ENCODE assay signal across 15 cellular contexts in the genomic region with DNA sequence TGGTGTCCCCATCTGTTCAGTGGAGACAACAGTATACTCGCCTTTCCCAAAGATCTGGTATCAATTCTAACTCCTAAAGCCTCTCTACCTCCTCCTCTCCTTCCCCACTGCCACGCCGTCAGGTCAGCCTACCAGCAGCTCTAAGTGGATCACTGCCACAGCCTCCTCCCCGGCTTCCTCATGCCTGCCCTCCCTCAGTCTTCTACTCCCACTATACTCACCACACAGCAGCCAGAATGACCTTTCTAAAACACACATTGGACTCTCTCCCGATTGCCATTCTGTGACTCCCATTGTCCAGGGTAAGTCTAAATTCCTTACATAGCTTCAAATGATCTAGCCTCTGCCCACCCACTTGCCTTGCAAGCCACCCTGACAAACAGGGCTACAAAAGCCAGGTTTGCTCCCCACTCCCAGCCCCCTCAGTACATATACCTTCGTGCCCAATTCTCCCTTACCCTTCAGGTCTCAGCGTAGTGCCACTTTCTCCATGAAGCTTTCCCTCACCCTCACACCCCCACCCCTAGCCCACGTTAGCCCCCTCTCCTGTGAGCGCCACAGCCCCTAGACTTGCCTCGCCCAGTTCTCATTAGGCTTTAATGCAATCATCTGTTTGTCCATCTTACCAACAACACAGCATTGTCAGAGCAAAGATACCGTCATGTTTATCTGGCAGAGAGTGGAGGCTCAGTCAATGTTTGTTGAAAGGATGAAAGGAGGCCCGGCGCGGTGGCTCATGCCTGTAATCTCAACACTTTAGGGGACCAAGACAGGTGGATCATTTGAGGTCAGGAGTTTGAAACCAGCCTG. TPM values are rescaled to one million over a fixed set of nuclear protein-coding genes. Genes with fewer than 3 reads are reported as not detected.
DNase-seq lines count a peak whose midpoint lies in the region; FAIRE-seq and TF ChIP-seq lines count a peak whose summit lies in the region.
"Had no signal": no experiment of that assay in that cellular context is flagged by ENCODE, and none has a peak within 500 bp of the region (broad histone marks: within the 10 kb centered on the region; RNA-seq: fewer than 3 reads in every experiment).

No MANE protein-coding gene starts in this region.

- no peak overlapping the region for H2BK12ac ChIP-seq in H9 (ENCODE audit: insufficient read length, low read depth, low read length)

- H3K9ac ChIP-seq in endothelial cell of umbilical vein (replicated peaks; ENCODE audit: extremely low read depth, insufficient read depth, low read length): no peak overlapping the region
- no peak overlapping the region for H3K9ac ChIP-seq in H9 (ENCODE audit: extremely low read depth, insufficient read length, low read length)

- H3K27me3 ChIP-seq in CD4-positive, alpha-beta memory T cell (ENCODE audit: insufficient read depth, low read length): no peaks in the 10 kb centered on the region
- H3K27me3 ChIP-seq in SJCRH30: no peaks in the 10 kb centered on the region
- no peaks in the 10 kb centered on the region for H3K27me3 ChIP-seq in endothelial cell of umbilical vein (ENCODE audit: control insufficient read depth in 2 of 2, insufficient read depth in 2 of 2, low read length in 2 of 2)
- no peaks in the 10 kb centered on the region for H3K27me3 ChIP-seq in osteoblast (ENCODE audit: insufficient read depth, low read length)
- no peaks in the 10 kb centered on the region for H3K27me3 ChIP-seq in H9 (ENCODE audit: insufficient read depth, low read length)
- H3K27me3 ChIP-seq: BE2C, colonic mucosa, SJSA1, transverse colon had no signal

- no peak overlapping the region for H4K5ac ChIP-seq in H9 (ENCODE audit: insufficient read length, low read depth, low read length)

- CTCF ChIA-PET in CD4-positive, alpha-beta memory T cell (lab: Charles Lee; ENCODE audit: partially characterized antibody): interaction anchor here (1.0 to 26.0 kb wide), 3 partner anchors 11 to 64 kb away, joined by 3 to 550 read pairs (median 3); no protein-coding TSS in a partner anchor
- CTCF ChIA-PET in endothelial cell of umbilical vein (lab: Charles Lee): interaction anchor here (1.2 to 9.0 kb wide), 4 partner anchors 17 to 189 kb away, joined by 3 to 313 read pairs (median 4); partner anchors contain the start of gene UBL7

- H3K79me2 ChIP-seq in endothelial cell of umbilical vein (ENCODE audit: control insufficient read depth, insufficient read depth, low read length) (no peaks in the 10 kb centered on the region), osteoblast (ENCODE audit: insufficient read depth, low read length) (no peaks in the 10 kb centered on the region), H9 (ENCODE audit: insufficient read depth, low read length) (no peaks in the 10 kb centered on the region)

- no peak overlapping the region for H2AK5ac ChIP-seq in H9 (ENCODE audit: insufficient read length, low read length)

- no peak overlapping the region for H3K56ac ChIP-seq in H9 (ENCODE audit: insufficient read length, low read depth, low read length)

- H2AFZ ChIP-seq in endothelial cell of umbilical vein (ENCODE audit: low read depth, low read length) (no peak overlapping the region), osteoblast (ENCODE audit: low read length) (peak overlapping the region; percentile 85), H9 (ENCODE audit: low read length) (no peak overlapping the region)

- no peaks in the 10 kb centered on the region for H3K27me3 Mint-ChIP-seq in CD4-positive, alpha-beta memory T cell
- no peaks in the 10 kb centered on the region for H3K27me3 Mint-ChIP-seq in H9 (ENCODE audit: low read depth)

- no peaks in the 10 kb centered on the region for H3K4me1 Mint-ChIP-seq in CD4-positive, alpha-beta memory T cell
- H3K4me1 Mint-ChIP-seq in H9: peaks cover 10 to 12% of the 10 kb centered on the region in 2 experiments

- no peak overlapping the region; the same call in 1 of the 2 replicates for H3K14ac ChIP-seq in H9 (ENCODE audit: insufficient read depth, low read length)

- POLR2A ChIA-PET in CD4-positive, alpha-beta memory T cell (lab: Charles Lee; ENCODE audit: partially characterized antibody): no interaction called here
- POLR2A ChIA-PET in endothelial cell of umbilical vein (lab: Charles Lee): no interaction called here

- no peaks in the 10 kb centered on the region for H4K20me1 ChIP-seq in endothelial cell of umbilical vein (replicated peaks; ENCODE audit: control insufficient read depth, extremely low read depth, insufficient read depth, low read length)
- no peaks in the 10 kb centered on the region for H4K20me1 ChIP-seq in osteoblast (ENCODE audit: insufficient read depth, low read length)
- no peaks in the 10 kb centered on the region for H4K20me1 ChIP-seq in H9 (ENCODE audit: control insufficient read depth, insufficient read depth, insufficient read length)

- FAIRE-seq in endothelial cell of umbilical vein (lab: Jason Lieb, UNC): peak; percentile 4

- peaks cover 35% of the 10 kb centered on the region for H3K36me3 ChIP-seq in CD4-positive, alpha-beta memory T cell (ENCODE audit: insufficient read depth, low read length)
- H3K36me3 ChIP-seq in SJCRH30: peaks cover 20% of the 10 kb centered on the region
- peaks cover 0 to 7% of the 10 kb centered on the region in 2 experiments for H3K36me3 ChIP-seq in endothelial cell of umbilical vein (ENCODE audit: control insufficient read depth in 2 of 2, extremely low read depth in 1 of 2, insufficient read depth in 2 of 2, low read length in 2 of 2)
- H3K36me3 ChIP-seq in osteoblast (ENCODE audit: insufficient read depth, low read length): peaks cover 11% of the 10 kb centered on the region
- H3K36me3 ChIP-seq: BE2C, colonic mucosa had no signal

- no peak overlapping the region for H2BK5ac ChIP-seq in H9 (ENCODE audit: insufficient read length, low read length)

- H2BK20ac ChIP-seq in H9 (ENCODE audit: low read depth, low read length, poor library complexity, severe bottlenecking): no peak overlapping the region

- no peak overlapping the region for H3K27ac ChIP-seq in CD4-positive, alpha-beta memory T cell (ENCODE audit: low read depth, low read length)
- H3K27ac ChIP-seq in SJCRH30: peak overlapping the region; percentile 68
- no peak overlapping the region for H3K27ac ChIP-seq in endothelial cell of umbilical vein (ENCODE audit: insufficient read depth, low read depth, low read length)
- H3K27ac ChIP-seq in osteoblast (ENCODE audit: low read depth, low read length): peak overlapping the region; percentile 46
- no peak overlapping the region for H3K27ac ChIP-seq in H9 (ENCODE audit: insufficient read length, low read depth, low read length)
- H3K27ac ChIP-seq: colonic mucosa, prostate gland, SJSA1, transverse colon had no signal

- H3T11ph ChIP-seq in H9 (ENCODE audit: low read length): no peak overlapping the region

- H3K4me3 Mint-ChIP-seq in CD4-positive, alpha-beta memory T cell: no peak overlapping the region
- peak overlapping the region in 1 of 2 experiments; percentile 0; a peak in 2 of 5 replicates for H3K4me3 Mint-ChIP-seq in H9

- no peak for TF ChIP-seq POLR2A in endothelial cell of umbilical vein (IDR thresholded peaks at IDR 0.05; ENCODE audit: low read depth, low read length)

- no peaks in the 10 kb centered on the region for H3K4me1 ChIP-seq in CD4-positive, alpha-beta memory T cell (ENCODE audit: insufficient read depth, low read length)
- H3K4me1 ChIP-seq in SJCRH30: peaks cover 25% of the 10 kb centered on the region
- H3K4me1 ChIP-seq in endothelial cell of umbilical vein (ENCODE audit: control insufficient read depth, extremely low read depth, insufficient read depth, low read length): peaks cover 11% of the 10 kb centered on the region
- H3K4me1 ChIP-seq in osteoblast (ENCODE audit: insufficient read depth, low read length): peaks cover 23% of the 10 kb centered on the region
- H3K4me1 ChIP-seq in H9 (ENCODE audit: insufficient read depth, low read length): no peaks in the 10 kb centered on the region
- H3K4me1 ChIP-seq: BE2C, colonic mucosa, prostate gland, transverse colon had no signal

- peaks cover 0 to 2% (median 0%) of the 10 kb centered on the region in 8 donors for H3K9me3 Mint-ChIP-seq in CD4-positive, alpha-beta memory T cell
- no peaks in the 10 kb centered on the region for H3K9me3 Mint-ChIP-seq in H9

- H3K18ac ChIP-seq in H9 (ENCODE audit: insufficient read length, low read depth, low read length): no peak overlapping the region

- WGBS in H9 (ENCODE audit: extremely low coverage, insufficient read length, low lambda C conversion rate): no CpG with 5 or more reads among the region's 14 CpGs

- H3K9me3 ChIP-seq in CD4-positive, alpha-beta memory T cell (ENCODE audit: control insufficient read depth in 1 of 2, low read length in 2 of 2): no peaks in the 10 kb centered on the region
- H3K9me3 ChIP-seq in SJCRH30 (replicated peaks) (no peaks in the 10 kb centered on the region), endothelial cell of umbilical vein (replicated peaks; ENCODE audit: control insufficient read depth, insufficient read depth, low read length) (no peaks in the 10 kb centered on the region), osteoblast (ENCODE audit: low read depth, low read length) (no peaks in the 10 kb centered on the region), H9 (ENCODE audit: control insufficient read depth, low read depth, low read length) (no peaks in the 10 kb centered on the region)
- H3K9me3 ChIP-seq: BE2C, colonic mucosa, prostate gland, SJSA1, transverse colon had no signal

- no peak overlapping the region for H3K4me2 ChIP-seq in endothelial cell of umbilical vein (ENCODE audit: insufficient read depth, low read length)
- H3K4me2 ChIP-seq in osteoblast (ENCODE audit: insufficient read depth, low read length): peak overlapping the region; percentile 42
- H3K4me2 ChIP-seq in H9 (ENCODE audit: insufficient read depth, insufficient read length, low read length): no peak overlapping the region

- H3K27ac Mint-ChIP-seq in CD4-positive, alpha-beta memory T cell: peak overlapping the region in 4 of 7 donors; percentile 3 to 79 (median 30)
- H3K27ac Mint-ChIP-seq in H9: peak overlapping the region in 1 of 3 experiments; percentile 7; a peak in 3 of 7 replicates

- H3K36me3 Mint-ChIP-seq in CD4-positive, alpha-beta memory T cell: peaks cover 29 to 34% of the 10 kb centered on the region in 2 donors
- H3K36me3 Mint-ChIP-seq in H9 (ENCODE audit: insufficient read depth in 1 of 3, low read depth in 3 of 3): peaks cover 5 to 19% (median 18%) of the 10 kb centered on the region in 3 experiments; a peak in 6 of 7 replicates

- H3K4me3 ChIP-seq in CD4-positive, alpha-beta memory T cell (ENCODE audit: low read length in 2 of 2): no peak overlapping the region
- no peak overlapping the region for H3K4me3 ChIP-seq in SJCRH30
- H3K4me3 ChIP-seq in endothelial cell of umbilical vein (replicated peaks in 1 of 3; ENCODE audit: insufficient read depth in 1 of 3, low read depth in 1 of 3, low read length in 3 of 3): no peak overlapping the region
- H3K4me3 ChIP-seq in osteoblast (ENCODE audit: insufficient read depth, low read length): no peak overlapping the region
- H3K4me3 ChIP-seq: colonic mucosa, prostate gland, SJSA1, transverse colon had no signal

- H3K9me1 ChIP-seq in endothelial cell of umbilical vein (replicated peaks; ENCODE audit: control insufficient read depth, extremely low read depth, insufficient read depth, low read length): no peaks in the 10 kb centered on the region

- H4K91ac ChIP-seq in H9 (ENCODE audit: insufficient read length, low read depth, low read length): no peak overlapping the region

- no peak for DNase-seq in CD4-positive, alpha-beta memory T cell
- DNase-seq in SJCRH30 (no peak), endothelial cell of umbilical vein (ENCODE audit: low read depth, low spot score) (peak; percentile 26), osteoblast (ENCODE audit: insufficient read length, low spot score, missing footprints) (peak; percentile 89), NOMO-1 (lab: John Stamatoyannopoulos, UW; ENCODE audit: unreplicated experiment in 2 of 2) (no peak), NCI-H1694 (lab: John Stamatoyannopoulos, UW) (no peak), OCI-M2 (lab: John Stamatoyannopoulos, UW; ENCODE audit: unreplicated experiment) (no peak), H9 (no peak)
- DNase-seq: activated naive CD4-positive, alpha-beta T cell treated with anti-CD3 and anti-CD28 coated beads, Interleukin-2, amount 50 U/mL, for 16 hours; BE2C; colonic mucosa; DND-41; transverse colon had no signal

- H4K8ac ChIP-seq in H9 (replicated peaks; ENCODE audit: insufficient read length, low read depth, low read length): no peak overlapping the region

- no peak overlapping the region for H3K23ac ChIP-seq in H9 (ENCODE audit: insufficient read length, low read depth, low read length)

- dilution Hi-C loops in endothelial cell of umbilical vein (cut with MboI; ENCODE audit: extremely low pct_ligation_motif_present, low sequenced_read_pairs): no loop called here

- BruUV-seq in endothelial cell of umbilical vein (replicated peaks; lab: Mats Ljungman, UMichigan): no TSS peak

- no peak overlapping the region for H3K4ac ChIP-seq in H9 (ENCODE audit: low read depth, low read length)

- TF ChIP-seq CTCF in endothelial cell of umbilical vein (IDR thresholded peaks at IDR 0.05; ENCODE audit: extremely low read depth in 1 of 2, insufficient read depth in 1 of 2, low read depth in 1 of 2, low read length in 2 of 2): no peak
- TF ChIP-seq CTCF in osteoblast (IDR thresholded peaks at IDR 0.05; ENCODE audit: extremely low read depth, low read depth, low read length): no peak
- TF ChIP-seq CTCF in H9 (conservative IDR thresholded peaks at IDR 0.05): no peak

- H2BK15ac ChIP-seq in H9 (ENCODE audit: low read depth, low read length): no peak overlapping the region

- intact Hi-C loops in CD4-positive, alpha-beta memory T cell (cut with micrococcal nuclease): no loop called here
- intact Hi-C loops in endothelial cell of umbilical vein (cut with micrococcal nuclease): no loop called here

- no peaks in the 10 kb centered on the region for H3K23me2 ChIP-seq in H9 (ENCODE audit: insufficient read length, low read depth, low read length, poor library complexity, severe bottlenecking)

- H2BK120ac ChIP-seq in H9 (ENCODE audit: low read depth, low read length, poor library complexity, severe bottlenecking): no peak overlapping the region

- no peaks in the 10 kb centered on the region for H3K79me1 ChIP-seq in H9 (ENCODE audit: insufficient read depth, low read depth, low read length, poor library complexity, severe bottlenecking)

RNA-seq across cellular contexts. Expression of gene SEMA7A, which starts 9.5 kb away (rescaled TPM):
- total RNA-seq in CD4-positive, alpha-beta memory T cell: 1 to 10 TPM; 1.2 to 1.9 TPM
- polyA plus RNA-seq in CD4-positive, alpha-beta memory T cell: under 1 TPM in 1 of 2 donors, not detected in 1; 0.10 TPM
- total RNA-seq in SJCRH30 (2014; rRNA removed; shearing (Covaris generic)): 2.6 and 2.8 TPM in 2 replicates
- total RNA-seq in endothelial cell of umbilical vein: 1.3 and 1.7 TPM in 2 replicates
- 2.0 and 3.0 TPM in 2 replicates for polyA plus RNA-seq in endothelial cell of umbilical vein
- polyA plus RNA-seq in endothelial cell of umbilical vein (2011; cell fraction: cytosol; rRNA removed): 1.3 and 1.7 TPM in 2 replicates
- polyA plus RNA-seq in endothelial cell of umbilical vein (2011; cell fraction: nucleus; rRNA removed): 1.4 and 2.1 TPM in 2 replicates
- 0.84 and 1.8 TPM in 2 replicates for polyA plus RNA-seq in endothelial cell of umbilical vein (2012)
- polyA minus RNA-seq in endothelial cell of umbilical vein: 3.9 and 4.3 TPM in 2 replicates
- not detected for polyA minus RNA-seq in endothelial cell of umbilical vein (2011; cell fraction: cytosol; rRNA and poly(A)+ RNA removed)
- 0.34 and 2.2 TPM in 2 replicates for polyA minus RNA-seq in endothelial cell of umbilical vein (2011; cell fraction: nucleus; rRNA and poly(A)+ RNA removed)
- total RNA-seq in osteoblast: 30.4 and 36.2 TPM in 2 replicates
- total RNA-seq in H9 (2021): 5.7 and 7.0 TPM in 2 replicates

RNA-seq across cellular contexts. Expression of gene UBL7, which starts 17.7 kb away (rescaled TPM):
- 10 to 100 TPM; 36.4 to 42.4 TPM for total RNA-seq in CD4-positive, alpha-beta memory T cell
- polyA plus RNA-seq in CD4-positive, alpha-beta memory T cell: 10 to 100 TPM; 90.5 to 96.5 TPM
- 71.9 and 77.1 TPM in 2 replicates for total RNA-seq in SJCRH30 (2014; rRNA removed; shearing (Covaris generic))
- total RNA-seq in endothelial cell of umbilical vein: 31.9 and 32.8 TPM in 2 replicates
- 90.4 and 109 TPM in 2 replicates for polyA plus RNA-seq in endothelial cell of umbilical vein
- polyA plus RNA-seq in endothelial cell of umbilical vein (2011; cell fraction: cytosol; rRNA removed): 56.6 and 59.3 TPM in 2 replicates
- polyA plus RNA-seq in endothelial cell of umbilical vein (2011; cell fraction: nucleus; rRNA removed): 19.2 and 20.8 TPM in 2 replicates
- polyA plus RNA-seq in endothelial cell of umbilical vein (2012): 31.1 and 31.8 TPM in 2 replicates
- 46.7 and 47.5 TPM in 2 replicates for polyA minus RNA-seq in endothelial cell of umbilical vein
- 54.8 TPM for polyA minus RNA-seq in endothelial cell of umbilical vein (2011; cell fraction: cytosol; rRNA and poly(A)+ RNA removed)
- 7.1 and 12.1 TPM in 2 replicates for polyA minus RNA-seq in endothelial cell of umbilical vein (2011; cell fraction: nucleus; rRNA and poly(A)+ RNA removed)
- 39.8 and 41.3 TPM in 2 replicates for total RNA-seq in osteoblast
- 47.5 and 48.7 TPM in 2 replicates for total RNA-seq in H9 (2021)

Comparison
In these comparisons a context has a peak if more than half of its experiments do, and no peak if none do; other contexts are left out.
1. DNase-seq: peak in endothelial cell of umbilical vein (single experiment) and osteoblast (single experiment); none in CD4-positive, alpha-beta memory T cell (0 of 5), SJCRH30 (0 of 2), NOMO-1 (0 of 2), NCI-H1694 (single experiment), OCI-M2 (single experiment) and H9 (single experiment).
2. H3K27ac ChIP-seq: peak in SJCRH30 (single experiment) and osteoblast (single experiment); none in CD4-positive, alpha-beta memory T cell (single experiment), endothelial cell of umbilical vein (single experiment) and H9 (single experiment).